1 cellular context compared by ENCODE assay signal in the genomic region with DNA sequence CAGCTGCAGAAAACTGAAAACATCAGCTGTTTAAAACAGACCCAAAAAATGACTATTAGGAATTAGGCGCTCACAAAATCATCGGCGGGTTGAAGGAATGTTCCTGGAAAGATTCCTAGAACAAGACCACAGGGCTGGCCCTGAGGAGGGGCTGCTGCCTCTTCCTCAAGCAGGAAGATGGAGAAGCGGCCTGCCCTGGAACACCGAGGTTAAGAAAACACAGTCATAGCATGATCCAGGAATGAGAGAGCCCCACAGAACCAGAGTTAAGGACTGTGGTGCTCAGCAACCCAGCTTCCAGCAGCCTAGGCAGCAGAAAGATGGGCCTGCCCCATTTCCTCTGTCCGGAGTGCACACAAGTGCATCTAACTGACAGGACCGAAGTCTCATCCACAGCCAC.
TF ChIP-seq lines count a peak whose summit lies in the region.

No MANE protein-coding gene starts in this region.

TF ChIP-seq in GM23338, 12 proteins besides CTCF, POLR2A, EP300 and RAD21 (continued from another document):
- TF ChIP-seq, protein P1, sequence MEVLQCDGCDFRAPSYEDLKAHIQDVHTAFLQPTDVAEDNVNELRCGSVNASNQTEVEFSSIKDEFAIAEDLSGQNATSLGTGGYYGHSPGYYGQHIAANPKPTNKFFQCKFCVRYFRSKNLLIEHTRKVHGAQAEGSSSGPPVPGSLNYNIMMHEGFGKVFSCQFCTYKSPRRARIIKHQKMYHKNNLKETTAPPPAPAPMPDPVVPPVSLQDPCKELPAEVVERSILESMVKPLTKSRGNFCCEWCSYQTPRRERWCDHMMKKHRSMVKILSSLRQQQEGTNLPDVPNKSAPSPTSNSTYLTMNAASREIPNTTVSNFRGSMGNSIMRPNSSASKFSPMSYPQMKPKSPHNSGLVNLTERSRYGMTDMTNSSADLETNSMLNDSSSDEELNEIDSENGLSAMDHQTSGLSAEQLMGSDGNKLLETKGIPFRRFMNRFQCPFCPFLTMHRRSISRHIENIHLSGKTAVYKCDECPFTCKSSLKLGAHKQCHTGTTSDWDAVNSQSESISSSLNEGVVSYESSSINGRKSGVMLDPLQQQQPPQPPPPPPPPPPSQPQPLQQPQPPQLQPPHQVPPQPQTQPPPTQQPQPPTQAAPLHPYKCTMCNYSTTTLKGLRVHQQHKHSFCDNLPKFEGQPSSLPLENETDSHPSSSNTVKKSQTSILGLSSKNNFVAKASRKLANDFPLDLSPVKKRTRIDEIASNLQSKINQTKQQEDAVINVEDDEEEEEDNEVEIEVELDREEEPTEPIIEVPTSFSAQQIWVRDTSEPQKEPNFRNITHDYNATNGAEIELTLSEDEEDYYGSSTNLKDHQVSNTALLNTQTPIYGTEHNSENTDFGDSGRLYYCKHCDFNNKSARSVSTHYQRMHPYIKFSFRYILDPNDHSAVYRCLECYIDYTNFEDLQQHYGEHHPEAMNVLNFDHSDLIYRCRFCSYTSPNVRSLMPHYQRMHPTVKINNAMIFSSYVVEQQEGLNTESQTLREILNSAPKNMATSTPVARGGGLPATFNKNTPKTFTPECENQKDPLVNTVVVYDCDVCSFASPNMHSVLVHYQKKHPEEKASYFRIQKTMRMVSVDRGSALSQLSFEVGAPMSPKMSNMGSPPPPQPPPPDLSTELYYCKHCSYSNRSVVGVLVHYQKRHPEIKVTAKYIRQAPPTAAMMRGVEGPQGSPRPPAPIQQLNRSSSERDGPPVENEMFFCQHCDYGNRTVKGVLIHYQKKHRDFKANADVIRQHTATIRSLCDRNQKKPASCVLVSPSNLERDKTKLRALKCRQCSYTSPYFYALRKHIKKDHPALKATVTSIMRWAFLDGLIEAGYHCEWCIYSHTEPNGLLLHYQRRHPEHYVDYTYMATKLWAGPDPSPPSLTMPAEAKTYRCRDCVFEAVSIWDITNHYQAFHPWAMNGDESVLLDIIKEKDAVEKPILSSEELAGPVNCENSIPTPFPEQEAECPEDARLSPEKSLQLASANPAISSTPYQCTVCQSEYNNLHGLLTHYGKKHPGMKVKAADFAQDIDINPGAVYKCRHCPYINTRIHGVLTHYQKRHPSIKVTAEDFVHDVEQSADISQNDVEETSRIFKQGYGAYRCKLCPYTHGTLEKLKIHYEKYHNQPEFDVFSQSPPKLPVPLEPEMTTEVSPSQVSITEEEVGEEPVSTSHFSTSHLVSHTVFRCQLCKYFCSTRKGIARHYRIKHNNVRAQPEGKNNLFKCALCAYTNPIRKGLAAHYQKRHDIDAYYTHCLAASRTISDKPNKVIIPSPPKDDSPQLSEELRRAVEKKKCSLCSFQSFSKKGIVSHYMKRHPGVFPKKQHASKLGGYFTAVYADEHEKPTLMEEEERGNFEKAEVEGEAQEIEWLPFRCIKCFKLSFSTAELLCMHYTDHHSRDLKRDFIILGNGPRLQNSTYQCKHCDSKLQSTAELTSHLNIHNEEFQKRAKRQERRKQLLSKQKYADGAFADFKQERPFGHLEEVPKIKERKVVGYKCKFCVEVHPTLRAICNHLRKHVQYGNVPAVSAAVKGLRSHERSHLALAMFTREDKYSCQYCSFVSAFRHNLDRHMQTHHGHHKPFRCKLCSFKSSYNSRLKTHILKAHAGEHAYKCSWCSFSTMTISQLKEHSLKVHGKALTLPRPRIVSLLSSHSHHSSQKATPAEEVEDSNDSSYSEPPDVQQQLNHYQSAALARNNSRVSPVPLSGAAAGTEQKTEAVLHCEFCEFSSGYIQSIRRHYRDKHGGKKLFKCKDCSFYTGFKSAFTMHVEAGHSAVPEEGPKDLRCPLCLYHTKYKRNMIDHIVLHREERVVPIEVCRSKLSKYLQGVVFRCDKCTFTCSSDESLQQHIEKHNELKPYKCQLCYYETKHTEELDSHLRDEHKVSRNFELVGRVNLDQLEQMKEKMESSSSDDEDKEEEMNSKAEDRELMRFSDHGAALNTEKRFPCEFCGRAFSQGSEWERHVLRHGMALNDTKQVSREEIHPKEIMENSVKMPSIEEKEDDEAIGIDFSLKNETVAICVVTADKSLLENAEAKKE (CRISPR knock-in tag; IDR thresholded peaks at IDR 0.05), result no peak
- TF ChIP-seq, protein P2, sequence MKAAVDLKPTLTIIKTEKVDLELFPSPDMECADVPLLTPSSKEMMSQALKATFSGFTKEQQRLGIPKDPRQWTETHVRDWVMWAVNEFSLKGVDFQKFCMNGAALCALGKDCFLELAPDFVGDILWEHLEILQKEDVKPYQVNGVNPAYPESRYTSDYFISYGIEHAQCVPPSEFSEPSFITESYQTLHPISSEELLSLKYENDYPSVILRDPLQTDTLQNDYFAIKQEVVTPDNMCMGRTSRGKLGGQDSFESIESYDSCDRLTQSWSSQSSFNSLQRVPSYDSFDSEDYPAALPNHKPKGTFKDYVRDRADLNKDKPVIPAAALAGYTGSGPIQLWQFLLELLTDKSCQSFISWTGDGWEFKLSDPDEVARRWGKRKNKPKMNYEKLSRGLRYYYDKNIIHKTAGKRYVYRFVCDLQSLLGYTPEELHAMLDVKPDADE (IDR thresholded peaks at IDR 0.05), result no peak
- TF ChIP-seq STAT1 (IDR thresholded peaks at IDR 0.05; ENCODE audit: unreplicated experiment) (no peak), JUNB (IDR thresholded peaks at IDR 0.05; ENCODE audit: unreplicated experiment) (no peak), ZNF331 (CRISPR knock-in tag; IDR thresholded peaks at IDR 0.05; ENCODE audit: low read depth) (no peak), EZH2 (IDR thresholded peaks at IDR 0.05; ENCODE audit: low read depth, unreplicated experiment) (no peak), EZH2phosphoT487 (IDR thresholded peaks at IDR 0.05; ENCODE audit: unreplicated experiment) (no peak), POLR2AphosphoS5 (IDR thresholded peaks at IDR 0.05; ENCODE audit: low read depth) (no peak)
TF ChIP-seq in GM23338: peak in this region for 0.
